In the genomic region with DNA sequence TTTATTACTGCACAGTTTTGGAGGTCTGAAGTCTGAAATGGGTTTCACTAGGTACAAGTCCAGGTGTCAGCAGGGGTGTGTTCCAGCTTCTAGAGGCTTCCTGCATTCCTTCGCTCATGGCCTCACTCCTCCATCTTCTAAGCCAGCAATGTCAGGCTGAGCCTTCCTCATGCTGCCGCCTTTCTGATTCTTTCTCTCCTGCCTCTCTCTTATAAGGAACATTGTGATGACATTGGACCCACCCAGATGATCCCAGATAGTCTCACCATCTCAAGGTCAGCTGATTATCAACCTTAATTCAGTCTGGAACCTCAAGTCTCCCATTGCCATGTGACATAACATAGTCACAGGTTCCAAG, we compare ENCODE assay signal across 1 cellular context.
TF ChIP-seq lines count a peak whose summit lies in the region.

No MANE protein-coding gene starts in this region.

TF ChIP-seq in liver, 16 proteins besides CTCF, POLR2A, EP300 and RAD21 (continued from another document):
- TF ChIP-seq, protein P1, sequence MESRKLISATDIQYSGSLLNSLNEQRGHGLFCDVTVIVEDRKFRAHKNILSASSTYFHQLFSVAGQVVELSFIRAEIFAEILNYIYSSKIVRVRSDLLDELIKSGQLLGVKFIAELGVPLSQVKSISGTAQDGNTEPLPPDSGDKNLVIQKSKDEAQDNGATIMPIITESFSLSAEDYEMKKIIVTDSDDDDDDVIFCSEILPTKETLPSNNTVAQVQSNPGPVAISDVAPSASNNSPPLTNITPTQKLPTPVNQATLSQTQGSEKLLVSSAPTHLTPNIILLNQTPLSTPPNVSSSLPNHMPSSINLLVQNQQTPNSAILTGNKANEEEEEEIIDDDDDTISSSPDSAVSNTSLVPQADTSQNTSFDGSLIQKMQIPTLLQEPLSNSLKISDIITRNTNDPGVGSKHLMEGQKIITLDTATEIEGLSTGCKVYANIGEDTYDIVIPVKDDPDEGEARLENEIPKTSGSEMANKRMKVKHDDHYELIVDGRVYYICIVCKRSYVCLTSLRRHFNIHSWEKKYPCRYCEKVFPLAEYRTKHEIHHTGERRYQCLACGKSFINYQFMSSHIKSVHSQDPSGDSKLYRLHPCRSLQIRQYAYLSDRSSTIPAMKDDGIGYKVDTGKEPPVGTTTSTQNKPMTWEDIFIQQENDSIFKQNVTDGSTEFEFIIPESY (IDR thresholded peaks at IDR 0.05), result no peak
- TF ChIP-seq HNF4A (conservative IDR thresholded peaks at IDR 0.05) (no peak), HNF4G (IDR thresholded peaks at IDR 0.05) (no peak)
- TF ChIP-seq, protein P2, sequence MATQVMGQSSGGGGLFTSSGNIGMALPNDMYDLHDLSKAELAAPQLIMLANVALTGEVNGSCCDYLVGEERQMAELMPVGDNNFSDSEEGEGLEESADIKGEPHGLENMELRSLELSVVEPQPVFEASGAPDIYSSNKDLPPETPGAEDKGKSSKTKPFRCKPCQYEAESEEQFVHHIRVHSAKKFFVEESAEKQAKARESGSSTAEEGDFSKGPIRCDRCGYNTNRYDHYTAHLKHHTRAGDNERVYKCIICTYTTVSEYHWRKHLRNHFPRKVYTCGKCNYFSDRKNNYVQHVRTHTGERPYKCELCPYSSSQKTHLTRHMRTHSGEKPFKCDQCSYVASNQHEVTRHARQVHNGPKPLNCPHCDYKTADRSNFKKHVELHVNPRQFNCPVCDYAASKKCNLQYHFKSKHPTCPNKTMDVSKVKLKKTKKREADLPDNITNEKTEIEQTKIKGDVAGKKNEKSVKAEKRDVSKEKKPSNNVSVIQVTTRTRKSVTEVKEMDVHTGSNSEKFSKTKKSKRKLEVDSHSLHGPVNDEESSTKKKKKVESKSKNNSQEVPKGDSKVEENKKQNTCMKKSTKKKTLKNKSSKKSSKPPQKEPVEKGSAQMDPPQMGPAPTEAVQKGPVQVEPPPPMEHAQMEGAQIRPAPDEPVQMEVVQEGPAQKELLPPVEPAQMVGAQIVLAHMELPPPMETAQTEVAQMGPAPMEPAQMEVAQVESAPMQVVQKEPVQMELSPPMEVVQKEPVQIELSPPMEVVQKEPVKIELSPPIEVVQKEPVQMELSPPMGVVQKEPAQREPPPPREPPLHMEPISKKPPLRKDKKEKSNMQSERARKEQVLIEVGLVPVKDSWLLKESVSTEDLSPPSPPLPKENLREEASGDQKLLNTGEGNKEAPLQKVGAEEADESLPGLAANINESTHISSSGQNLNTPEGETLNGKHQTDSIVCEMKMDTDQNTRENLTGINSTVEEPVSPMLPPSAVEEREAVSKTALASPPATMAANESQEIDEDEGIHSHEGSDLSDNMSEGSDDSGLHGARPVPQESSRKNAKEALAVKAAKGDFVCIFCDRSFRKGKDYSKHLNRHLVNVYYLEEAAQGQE (IDR thresholded peaks at IDR 0.05), result no peak
TF ChIP-seq in liver: peak in this region for 0.
